Comparison of ENCODE assay signal across 8 cellular contexts in genomic region chr17:46979023-46979870, GRCh38. TPM values are rescaled to one million over a fixed set of nuclear protein-coding genes. Genes with fewer than 3 reads are reported as not detected.
DNase-seq lines count a peak whose midpoint lies in the region; ATAC-seq, FAIRE-seq and TF ChIP-seq lines count a peak whose summit lies in the region.

RPRML (minus strand) TSS chr17:46979253; CDS start chr17:46979007, 246 bp downstream.

- H3K9me3 ChIP-seq in A549: no peaks in the 10 kb centered on the region
- no peaks in the 10 kb centered on the region for H3K9me3 ChIP-seq in GM23248 (ENCODE audit: low read depth)
- no peaks in the 10 kb centered on the region for H3K9me3 ChIP-seq in Panc1 (ENCODE audit: control insufficient read depth, insufficient read depth, low read depth, low read length)

- 0 out of 3 replicates have a peak, but pooled peaks cover 2% of the 10 kb centered on the region for H3K4me1 ChIP-seq in A549
- H3K4me1 ChIP-seq in GM23248 (ENCODE audit: insufficient read depth): no peaks in the 10 kb centered on the region
- no peaks in the 10 kb centered on the region; the same call in 1 of the 2 replicates for H3K4me1 ChIP-seq in Panc1 (ENCODE audit: control insufficient read depth, insufficient read depth, low read length)

- H3F3A ChIP-seq in GM23248 (ENCODE audit: insufficient read depth): no peaks in the 10 kb centered on the region

- TF ChIP-seq CTCF in A549 (IDR thresholded peaks at IDR 0.05) (no peak), Panc1 (IDR thresholded peaks at IDR 0.05) (no peak), astrocyte of the spinal cord (IDR thresholded peaks at IDR 0.05; ENCODE audit: low read depth, low read length) (no peak)

- peak; percentile 69 to 82 for ATAC-seq in A549
- peak; percentile 81 for ATAC-seq in Panc1

- TF ChIP-seq RAD21 in A549 (conservative IDR thresholded peaks at IDR 0.05 in 1 of 2, IDR thresholded peaks at IDR 0.05 in 1 of 2): no peak

- H3K79me2 ChIP-seq in GM23248 (ENCODE audit: insufficient read depth): no peaks in the 10 kb centered on the region

- WGBS in A549 (ENCODE audit: missing lambda C conversion rate): 5% methylated on average over 43 of the region's 73 CpGs
- WGBS in GM23248 (ENCODE audit: low coverage in 1 of 2, low lambda C conversion rate in 2 of 2, missing lambda C conversion rate in 2 of 2), 2 experiments: 3 to 5% methylated on average over 41 to 65 of the region's 73 CpGs

- no peak for FAIRE-seq in A549 (lab: Jason Lieb, UNC)

- no peak for TF ChIP-seq EP300 in A549 (IDR thresholded peaks at IDR 0.05)

- H3K36me3 ChIP-seq in GM23248 (ENCODE audit: low read depth) (no peaks in the 10 kb centered on the region), Panc1 (ENCODE audit: control insufficient read depth, insufficient read depth, low read length) (no peaks in the 10 kb centered on the region)

- no peaks in the 10 kb centered on the region for H3K9me2 ChIP-seq in GM23248 (ENCODE audit: insufficient read depth)

- H3K4me3 ChIP-seq in A549 (peak within 1 kb of the TSS; percentile 60), GM23248 (peak within 1 kb of the TSS; percentile 62), Panc1 (ENCODE audit: low read depth in 2 of 2, low read length in 2 of 2) (peak within 1 kb of the TSS; percentile 48), astrocyte of the spinal cord (ENCODE audit: low read depth, low read length) (peak within 1 kb of the TSS; percentile 23)

- in situ Hi-C loops in GM23248 (cut with MboI): no loop called here
- in situ Hi-C loops in Panc1 (cut with HindIII; ENCODE audit: low pct_unique_long_range_greater_than_20kb, low sequenced_read_pairs): no loop called here
- in situ Hi-C loops in astrocyte of the spinal cord (cut with HindIII; ENCODE audit: low sequenced_read_pairs): no loop called here

- H3K9ac ChIP-seq in GM23248: no peak within 1 kb of the TSS

- intact Hi-C loops in Panc1 (cut with micrococcal nuclease; ENCODE audit: unreplicated experiment): no loop called here

- no peaks in the 10 kb centered on the region for H4K20me1 ChIP-seq in GM23248 (ENCODE audit: insufficient read depth)

- POLR2A ChIA-PET in A549 (lab: Yijun Ruan, JAX): no interaction called here
- POLR2A ChIA-PET in Panc1 (lab: Charles Lee): no interaction called here

- peak within 1 kb of the TSS; percentile 48 to 80; a peak in 5 of 6 replicates for H3K27ac ChIP-seq in A549
- no peak within 1 kb of the TSS for H3K27ac ChIP-seq in GM23248
- no peak within 1 kb of the TSS for H3K27ac ChIP-seq in Panc1 (ENCODE audit: low read length)

- CTCF ChIA-PET in A549 (lab: Yijun Ruan, JAX): interaction anchor here (1.4 to 32.4 kb wide), 3 partner anchors 10 to 28 kb away, joined by 3 to 460 read pairs (median 5); no protein-coding TSS in a partner anchor
- CTCF ChIA-PET in Panc1 (lab: Charles Lee): no interaction called here

- peak; percentile 25 to 54 for DNase-seq in A549 (ENCODE audit: low read depth in 1 of 2, low spot score in 1 of 2)
- DNase-seq in GM23248: peak; percentile 47
- DNase-seq in Panc1 (ENCODE audit: low read depth, low spot score): no peak
- DNase-seq in astrocyte of the spinal cord (ENCODE audit: low read depth, low spot score): no peak
- DNase-seq in iPS-NIHi7 (ENCODE audit: extremely low spot score): peak; percentile 52
- peak; percentile 34 for DNase-seq in stimulated activated CD4-positive, alpha-beta T cell treated with anti-CD3 and anti-CD28 coated beads, Interleukin-12 subunit alpha, Interleukin-12 subunit beta, amount 100 ng/mL, for 4 hours
- DNase-seq in AML-193 (lab: John Stamatoyannopoulos, UW): no peak
- DNase-seq in middle frontal gyrus (ENCODE audit: extremely low spot score, low spot score): no peak

- peak within 1 kb of the TSS; percentile 67 for H2AFZ ChIP-seq in GM23248

- BruUV-seq in Panc1 (replicated peaks; lab: Mats Ljungman, UMichigan): no TSS peak

- no peak for TF ChIP-seq POLR2A in A549 (IDR thresholded peaks at IDR 0.05; ENCODE audit: low read length)

- H3K4me2 ChIP-seq in A549 (peak within 1 kb of the TSS; percentile 98), GM23248 (ENCODE audit: unreplicated experiment) (peak within 1 kb of the TSS; percentile 68)

- peaks cover 34% of the 10 kb centered on the region for H3K27me3 ChIP-seq in GM23248 (replicated peaks; ENCODE audit: insufficient read depth)
- peaks cover 2% of the 10 kb centered on the region; the same call in 1 of the 2 replicates for H3K27me3 ChIP-seq in Panc1 (ENCODE audit: control insufficient read depth, insufficient read depth, low read length)

TF ChIP-seq in A549, 52 proteins besides CTCF, POLR2A, EP300 and RAD21:
- no peak for TF ChIP-seq MYC (IDR thresholded peaks at IDR 0.05; ENCODE audit: borderline replicate concordance, low read length)
- TF ChIP-seq FOSB (CRISPR knock-in tag; IDR thresholded peaks at IDR 0.05): no peak
- no peak for TF ChIP-seq PBX3 (IDR thresholded peaks at IDR 0.05)
- TF ChIP-seq SMC3 (IDR thresholded peaks at IDR 0.05): no peak
- TF ChIP-seq GATA3 (IDR thresholded peaks at IDR 0.05; ENCODE audit: borderline replicate concordance): no peak
- TF ChIP-seq, protein P1, sequence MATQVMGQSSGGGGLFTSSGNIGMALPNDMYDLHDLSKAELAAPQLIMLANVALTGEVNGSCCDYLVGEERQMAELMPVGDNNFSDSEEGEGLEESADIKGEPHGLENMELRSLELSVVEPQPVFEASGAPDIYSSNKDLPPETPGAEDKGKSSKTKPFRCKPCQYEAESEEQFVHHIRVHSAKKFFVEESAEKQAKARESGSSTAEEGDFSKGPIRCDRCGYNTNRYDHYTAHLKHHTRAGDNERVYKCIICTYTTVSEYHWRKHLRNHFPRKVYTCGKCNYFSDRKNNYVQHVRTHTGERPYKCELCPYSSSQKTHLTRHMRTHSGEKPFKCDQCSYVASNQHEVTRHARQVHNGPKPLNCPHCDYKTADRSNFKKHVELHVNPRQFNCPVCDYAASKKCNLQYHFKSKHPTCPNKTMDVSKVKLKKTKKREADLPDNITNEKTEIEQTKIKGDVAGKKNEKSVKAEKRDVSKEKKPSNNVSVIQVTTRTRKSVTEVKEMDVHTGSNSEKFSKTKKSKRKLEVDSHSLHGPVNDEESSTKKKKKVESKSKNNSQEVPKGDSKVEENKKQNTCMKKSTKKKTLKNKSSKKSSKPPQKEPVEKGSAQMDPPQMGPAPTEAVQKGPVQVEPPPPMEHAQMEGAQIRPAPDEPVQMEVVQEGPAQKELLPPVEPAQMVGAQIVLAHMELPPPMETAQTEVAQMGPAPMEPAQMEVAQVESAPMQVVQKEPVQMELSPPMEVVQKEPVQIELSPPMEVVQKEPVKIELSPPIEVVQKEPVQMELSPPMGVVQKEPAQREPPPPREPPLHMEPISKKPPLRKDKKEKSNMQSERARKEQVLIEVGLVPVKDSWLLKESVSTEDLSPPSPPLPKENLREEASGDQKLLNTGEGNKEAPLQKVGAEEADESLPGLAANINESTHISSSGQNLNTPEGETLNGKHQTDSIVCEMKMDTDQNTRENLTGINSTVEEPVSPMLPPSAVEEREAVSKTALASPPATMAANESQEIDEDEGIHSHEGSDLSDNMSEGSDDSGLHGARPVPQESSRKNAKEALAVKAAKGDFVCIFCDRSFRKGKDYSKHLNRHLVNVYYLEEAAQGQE (IDR thresholded peaks at IDR 0.05): peak; percentile 62
- peak; percentile 12 for TF ChIP-seq MAX (IDR thresholded peaks at IDR 0.05)
- TF ChIP-seq, protein P2, sequence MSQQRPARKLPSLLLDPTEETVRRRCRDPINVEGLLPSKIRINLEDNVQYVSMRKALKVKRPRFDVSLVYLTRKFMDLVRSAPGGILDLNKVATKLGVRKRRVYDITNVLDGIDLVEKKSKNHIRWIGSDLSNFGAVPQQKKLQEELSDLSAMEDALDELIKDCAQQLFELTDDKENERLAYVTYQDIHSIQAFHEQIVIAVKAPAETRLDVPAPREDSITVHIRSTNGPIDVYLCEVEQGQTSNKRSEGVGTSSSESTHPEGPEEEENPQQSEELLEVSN (IDR thresholded peaks at IDR 0.05; ENCODE audit: borderline replicate concordance, low read depth): peak; percentile 21; the same call in 1 of the 2 replicates
- no peak for TF ChIP-seq CBX2 (IDR thresholded peaks at IDR 0.05; ENCODE audit: borderline replicate concordance, low read depth)
- no peak for TF ChIP-seq HOXB5 (CRISPR knock-in tag; IDR thresholded peaks at IDR 0.05)

RNA-seq across cellular contexts. Expression of gene RPRML, which starts in this region (rescaled TPM):
- polyA plus RNA-seq in A549 (2011; rRNA removed) (0.10 TPM in 1 of 2 replicates, not detected in the other), A549 (2017; fragmentation: RNase III; extraction: RNeasy Plus Mini Kit Qiagen cat#74134 plus additional on column Dnase treatment) (0.10 to 0.22 TPM (median 0.20 TPM) in 3 replicates), GM23248 (2016; fragmentation: Nextera tagmentation; extraction: Ambion mirVana) (not detected in 2 replicates)
- polyA plus RNA-seq in A549 (2012; cell fraction: cytosol; rRNA removed): 0.50 and 0.62 TPM in 2 replicates
- 0.26 and 0.48 TPM in 2 replicates for polyA plus RNA-seq in A549 (2012; cell fraction: nucleus; rRNA removed)
- polyA minus RNA-seq in A549 (2011; rRNA and poly(A)+ RNA removed): not detected in 2 replicates
- not detected in 2 replicates for total RNA-seq in GM23248 (2014; rRNA removed; shearing (Covaris generic))
- total RNA-seq in Panc1 (2021; ENCODE audit: unreplicated experiment): 0.54 TPM
- not detected for polyA plus RNA-seq in Panc1 (2012; ENCODE audit: insufficient read length)

Comparison
In these comparisons a context has a peak if more than half of its experiments do, and no peak if none do; other contexts are left out.
1. Peak in DNase-seq, ATAC-seq, H3K4me3 ChIP-seq, H3K27ac ChIP-seq and H3K4me2 ChIP-seq in A549; RNA of the gene not detected or under 1 TPM.
2. Peak in DNase-seq, H3K4me3 ChIP-seq and H3K4me2 ChIP-seq in GM23248; RNA of the gene not detected or under 1 TPM.
3. Peak in ATAC-seq and H3K4me3 ChIP-seq in Panc1; RNA of the gene not detected or under 1 TPM.
4. DNase-seq: peak in iPS-NIHi7 (single experiment) and stimulated activated CD4-positive, alpha-beta T cell treated with anti-CD3 and anti-CD28 coated beads, Interleukin-12 subunit alpha, Interleukin-12 subunit beta, amount 100 ng/mL, for 4 hours (single experiment); none in Panc1 (single experiment), astrocyte of the spinal cord (single experiment), AML-193 (0 of 2) and middle frontal gyrus (single experiment).
5. Peak in every context shown above with its lines, with median percentiles within 50 percentile points of each other: H3K4me3 ChIP-seq.